In genomic region chr6:154511735-154512097, GRCh38 we compare ENCODE assay signal across 10 cellular contexts. TPM values are rescaled to one million over a fixed set of nuclear protein-coding genes. Genes with fewer than 3 reads are reported as not detected.
DNase-seq lines count a peak whose midpoint lies in the region; ATAC-seq and TF ChIP-seq lines count a peak whose summit lies in the region.
"Had no signal": no experiment of that assay in that cellular context is flagged by ENCODE, and none has a peak within 500 bp of the region (broad histone marks: within the 10 kb centered on the region; RNA-seq: fewer than 3 reads in every experiment).

No MANE protein-coding gene starts in this region.

- in situ Hi-C loops in GM13976 (cut with MboI; ENCODE audit: low sequenced_read_pairs, unreplicated experiment), result no loop called here

- peaks cover 33% of the 10 kb centered on the region for H3K79me2 ChIP-seq in mesendoderm (ENCODE audit: control insufficient read depth, insufficient read depth, low read length)

- no peaks in the 10 kb centered on the region for H3K9me3 Mint-ChIP-seq in activated T-helper 1 cell treated with anti-CD3 and anti-CD28 coated beads, Interleukin-12 subunit alpha, Interleukin-12 subunit beta, Interleukin-2, Interleukin-4 antibody, amounts not matched to agents 30 ng/mL and 10 ng/mL and 1 ng/mL, durations not matched to agents 14 hours and 24 hours and 36 hours

- peak overlapping the region; percentile 6 for H3K27ac ChIP-seq in left ventricle myocardium inferior (replicated peaks)
- no peak overlapping the region for H3K27ac ChIP-seq in mesendoderm (ENCODE audit: low read depth, low read length)
- H3K27ac ChIP-seq in aorta (ENCODE audit: low read depth in 1 of 2, low read length in 2 of 2), result peak overlapping the region in 1 of 2 donors; percentile 55

- H3K9ac ChIP-seq in mesendoderm (ENCODE audit: low read length), result peak overlapping the region; percentile 14

- H3K56ac ChIP-seq in mesendoderm (ENCODE audit: low read length), result peak overlapping the region; percentile 26

- H3K9me3 ChIP-seq in left ventricle myocardium inferior (replicated peaks) (no peaks in the 10 kb centered on the region), aorta (ENCODE audit: control insufficient read depth, low read length) (no peaks in the 10 kb centered on the region)

- H3K4me3 Mint-ChIP-seq in activated T-helper 1 cell treated with anti-CD3 and anti-CD28 coated beads, Interleukin-12 subunit alpha, Interleukin-12 subunit beta, Interleukin-2, Interleukin-4 antibody, amounts not matched to agents 30 ng/mL and 10 ng/mL and 1 ng/mL, durations not matched to agents 14 hours and 24 hours and 36 hours, result peak overlapping the region; percentile 52

- H3K4me1 ChIP-seq in left ventricle myocardium inferior, result peaks cover 62% of the 10 kb centered on the region
- peaks cover 9% of the 10 kb centered on the region for H3K4me1 ChIP-seq in mesendoderm (ENCODE audit: control insufficient read depth, low read depth, low read length)
- H3K4me1 ChIP-seq in aorta (ENCODE audit: control insufficient read depth in 1 of 2, insufficient read depth in 2 of 2, low read length in 2 of 2), result peaks cover 3% of the 10 kb centered on the region in 2 donors

- WGBS in mesendoderm (ENCODE audit: extremely low coverage, insufficient coverage, low lambda C conversion rate), result no CpG with 5 or more reads among the region's 8 CpGs
- WGBS in aorta, 2 donors, result 2 to 3% methylated on average over 4 to 8 of the region's 8 CpGs

- H3K23ac ChIP-seq in mesendoderm (ENCODE audit: low read length), result no peak overlapping the region

- H2BK5ac ChIP-seq in mesendoderm (ENCODE audit: low read length), result peak overlapping the region; percentile 41

- H3K4me2 ChIP-seq in mesendoderm (ENCODE audit: low read length), result no peak overlapping the region

- no peak overlapping the region for H4K8ac ChIP-seq in mesendoderm (ENCODE audit: low read depth, low read length)

- H3K18ac ChIP-seq in mesendoderm (ENCODE audit: low read length), result no peak overlapping the region

- no peak overlapping the region for H3K4ac ChIP-seq in mesendoderm (ENCODE audit: low read depth, low read length)

- H3K27me3 ChIP-seq in left ventricle myocardium inferior (ENCODE audit: low read depth) (no peaks in the 10 kb centered on the region), mesendoderm (ENCODE audit: insufficient read depth, low read length, poor library complexity) (no peaks in the 10 kb centered on the region), aorta (ENCODE audit: control insufficient read depth in 1 of 2, insufficient read depth in 2 of 2, low read length in 1 of 2) (no peaks in the 10 kb centered on the region)

- H3K27me3 Mint-ChIP-seq in activated T-helper 1 cell treated with anti-CD3 and anti-CD28 coated beads, Interleukin-12 subunit alpha, Interleukin-12 subunit beta, Interleukin-2, Interleukin-4 antibody, amounts not matched to agents 30 ng/mL and 10 ng/mL and 1 ng/mL, durations not matched to agents 14 hours and 24 hours and 36 hours (ENCODE audit: insufficient read depth), result peaks cover 46% of the 10 kb centered on the region

- TF ChIP-seq CTCF in left ventricle myocardium inferior (IDR thresholded peaks at IDR 0.05; ENCODE audit: borderline replicate concordance) (no peak), GM13976 (IDR thresholded peaks at IDR 0.05; ENCODE audit: borderline replicate concordance, control extremely low read depth, extremely low read depth, insufficient read depth, missing control alignments) (no peak)

- DNase-seq in left ventricle myocardium inferior (no peak), Right ventricle myocardium inferior (ENCODE audit: missing footprints) (no peak), mesendoderm (no peak), GM13976 (ENCODE audit: low spot score) (no peak), SK-N-DZ (ENCODE audit: low spot score) (no peak), aorta (no peak)
- DNase-seq in activated T-helper 1 cell treated with anti-CD3 and anti-CD28 coated beads, Interleukin-12 subunit alpha, Interleukin-12 subunit beta, Interleukin-2, Interleukin-4 antibody, amounts not matched to agents 30 ng/mL and 10 ng/mL and 1 ng/mL, durations not matched to agents 14 hours and 24 hours and 36 hours (ENCODE audit: low spot score), result no peak
- DNase-seq: stimulated activated CD4-positive, alpha-beta T cell treated with anti-CD3 and anti-CD28 coated beads, Interleukin-2, amount 100 ng/mL, for 48 hours had no signal

- no peak overlapping the region for H3K27ac Mint-ChIP-seq in activated T-helper 1 cell treated with anti-CD3 and anti-CD28 coated beads, Interleukin-12 subunit alpha, Interleukin-12 subunit beta, Interleukin-2, Interleukin-4 antibody, amounts not matched to agents 30 ng/mL and 10 ng/mL and 1 ng/mL, durations not matched to agents 14 hours and 24 hours and 36 hours

- no peaks in the 10 kb centered on the region for H3K79me1 ChIP-seq in mesendoderm (ENCODE audit: low read length)

- peak overlapping the region; percentile 2 for H2AK5ac ChIP-seq in mesendoderm (ENCODE audit: low read length)

- H3K36me3 ChIP-seq in left ventricle myocardium inferior (no peaks in the 10 kb centered on the region), mesendoderm (ENCODE audit: control insufficient read depth, insufficient read depth, low read length) (no peaks in the 10 kb centered on the region), aorta (ENCODE audit: control insufficient read depth in 1 of 2, insufficient read depth in 2 of 2, low read length in 1 of 2) (no peaks in the 10 kb centered on the region)

- ATAC-seq in Right ventricle myocardium inferior, result no peak
- no peak for ATAC-seq in aorta (ENCODE audit: low FRiP score)
- ATAC-seq in GM21619 (IDR thresholded peaks at IDR 0.05; ENCODE audit: unreplicated experiment), result no peak
- ATAC-seq: SK-N-SH treated with all-trans-retinoic acid at 6 μM for 48 hours had no signal

- peaks cover 5% of the 10 kb centered on the region for H3K4me1 Mint-ChIP-seq in activated T-helper 1 cell treated with anti-CD3 and anti-CD28 coated beads, Interleukin-12 subunit alpha, Interleukin-12 subunit beta, Interleukin-2, Interleukin-4 antibody, amounts not matched to agents 30 ng/mL and 10 ng/mL and 1 ng/mL, durations not matched to agents 14 hours and 24 hours and 36 hours (ENCODE audit: low read depth)

- H2BK120ac ChIP-seq in mesendoderm (ENCODE audit: low read depth, low read length), result no peak overlapping the region

- H3K36me3 Mint-ChIP-seq in activated T-helper 1 cell treated with anti-CD3 and anti-CD28 coated beads, Interleukin-12 subunit alpha, Interleukin-12 subunit beta, Interleukin-2, Interleukin-4 antibody, amounts not matched to agents 30 ng/mL and 10 ng/mL and 1 ng/mL, durations not matched to agents 14 hours and 24 hours and 36 hours (ENCODE audit: low read depth), result no peaks in the 10 kb centered on the region

- H3K4me3 ChIP-seq in left ventricle myocardium inferior (no peak overlapping the region), mesendoderm (ENCODE audit: low read length) (no peak overlapping the region), aorta (ENCODE audit: low read length in 2 of 2) (peak overlapping the region in 1 of 2 donors; percentile 21)

- H4K5ac ChIP-seq in mesendoderm (ENCODE audit: low read length), result no peak overlapping the region

- intact Hi-C loops in left ventricle myocardium inferior (cut with micrococcal nuclease), result no loop called here
- intact Hi-C loops in Right ventricle myocardium inferior (cut with DNase I), result loop anchor here (5.0 kb wide), 3 partner anchors 79 to 101 kb away; no protein-coding TSS in a partner anchor
- intact Hi-C loops in activated T-helper 1 cell treated with anti-CD3 and anti-CD28 coated beads, Interleukin-12 subunit alpha, Interleukin-12 subunit beta, Interleukin-2, Interleukin-4 antibody, amounts not matched to agents 30 ng/mL and 10 ng/mL and 1 ng/mL, durations not matched to agents 14 hours and 24 hours and 36 hours (cut with micrococcal nuclease), result no loop called here
- intact Hi-C loops in aorta (cut with DNase I), result loop anchor here (2.0 to 10.0 kb wide), 4 partner anchors 101 to 347 kb away; no protein-coding TSS in a partner anchor

- H2BK15ac ChIP-seq in mesendoderm (replicated peaks; ENCODE audit: low read depth), result no peak overlapping the region

RNA-seq across cellular contexts. Expression of gene CNKSR3, which starts 1.2 kb away (rescaled TPM):
- total RNA-seq in left ventricle myocardium inferior (20.3 TPM), Right ventricle myocardium inferior (20.0 TPM), aorta (10 to 100 TPM; 19.3 to 41.2 TPM)
- total RNA-seq in activated T-helper 1 cell treated with anti-CD3 and anti-CD28 coated beads, Interleukin-12 subunit alpha, Interleukin-12 subunit beta, Interleukin-2, Interleukin-4 antibody, amounts not matched to agents 30 ng/mL and 10 ng/mL and 1 ng/mL, durations not matched to agents 14 hours and 24 hours and 36 hours, result not detected in 2 replicates
- polyA plus RNA-seq in mesendoderm (2013, experiment 1 of 2), result 9.6 TPM
- polyA plus RNA-seq in mesendoderm (2013, experiment 2 of 2), result 9.0 TPM
- 0.56 TPM in 1 of 2 replicates, not detected in the other for polyA plus RNA-seq in SK-N-DZ (2014; cell fraction: cytosol; rRNA removed)
- polyA plus RNA-seq in SK-N-DZ (2014; cell fraction: nucleus; rRNA removed), result 0.10 and 0.58 TPM in 2 replicates
- polyA plus RNA-seq in aorta, result 10 to 100 TPM in 1 of 2 donors, 1 to 10 TPM in 1; 9.3 to 12.0 TPM

Comparison
In these comparisons a context has a peak if more than half of its experiments do, and no peak if none do; other contexts are left out.
1. intact Hi-C loops: an anchor here in Right ventricle myocardium inferior (5.0 kb wide) and aorta (2.0 to 10.0 kb wide); none called in left ventricle myocardium inferior and activated T-helper 1 cell treated with anti-CD3 and anti-CD28 coated beads, Interleukin-12 subunit alpha, Interleukin-12 subunit beta, Interleukin-2, Interleukin-4 antibody, amounts not matched to agents 30 ng/mL and 10 ng/mL and 1 ng/mL, durations not matched to agents 14 hours and 24 hours and 36 hours.
2. RNA of gene CNKSR3, which starts 1.2 kb away (total RNA-seq): 19.3 to 41.2 TPM in aorta, 20.3 TPM in left ventricle myocardium inferior (single experiment) and 20.0 TPM in Right ventricle myocardium inferior (single experiment); not detected in activated T-helper 1 cell treated with anti-CD3 and anti-CD28 coated beads, Interleukin-12 subunit alpha, Interleukin-12 subunit beta, Interleukin-2, Interleukin-4 antibody, amounts not matched to agents 30 ng/mL and 10 ng/mL and 1 ng/mL, durations not matched to agents 14 hours and 24 hours and 36 hours; every median in the first group is over 10 times any median in the second.